2 cellular contexts compared by ENCODE assay signal in genomic region chr20:56582557-56582956, GRCh38.
TF ChIP-seq lines count a peak whose summit lies in the region.

No MANE protein-coding gene starts in this region.

TF ChIP-seq in GM23338, 12 proteins besides CTCF, POLR2A, EP300 and RAD21:
- TF ChIP-seq EZH2 (IDR thresholded peaks at IDR 0.05; ENCODE audit: low read depth, unreplicated experiment), result no peak

TF ChIP-seq in K562, 482 proteins besides CTCF, POLR2A, EP300 and RAD21:
- TF ChIP-seq PRDM10 (IDR thresholded peaks at IDR 0.05; ENCODE audit: partially characterized antibody), result peak; percentile 23
- TF ChIP-seq KLF16 (IDR thresholded peaks at IDR 0.05), result no peak
- no peak for TF ChIP-seq CAMTA2 (CRISPR knock-in tag; conservative IDR thresholded peaks at IDR 0.05)
